15 cellular contexts compared by ENCODE assay signal in the genomic region with DNA sequence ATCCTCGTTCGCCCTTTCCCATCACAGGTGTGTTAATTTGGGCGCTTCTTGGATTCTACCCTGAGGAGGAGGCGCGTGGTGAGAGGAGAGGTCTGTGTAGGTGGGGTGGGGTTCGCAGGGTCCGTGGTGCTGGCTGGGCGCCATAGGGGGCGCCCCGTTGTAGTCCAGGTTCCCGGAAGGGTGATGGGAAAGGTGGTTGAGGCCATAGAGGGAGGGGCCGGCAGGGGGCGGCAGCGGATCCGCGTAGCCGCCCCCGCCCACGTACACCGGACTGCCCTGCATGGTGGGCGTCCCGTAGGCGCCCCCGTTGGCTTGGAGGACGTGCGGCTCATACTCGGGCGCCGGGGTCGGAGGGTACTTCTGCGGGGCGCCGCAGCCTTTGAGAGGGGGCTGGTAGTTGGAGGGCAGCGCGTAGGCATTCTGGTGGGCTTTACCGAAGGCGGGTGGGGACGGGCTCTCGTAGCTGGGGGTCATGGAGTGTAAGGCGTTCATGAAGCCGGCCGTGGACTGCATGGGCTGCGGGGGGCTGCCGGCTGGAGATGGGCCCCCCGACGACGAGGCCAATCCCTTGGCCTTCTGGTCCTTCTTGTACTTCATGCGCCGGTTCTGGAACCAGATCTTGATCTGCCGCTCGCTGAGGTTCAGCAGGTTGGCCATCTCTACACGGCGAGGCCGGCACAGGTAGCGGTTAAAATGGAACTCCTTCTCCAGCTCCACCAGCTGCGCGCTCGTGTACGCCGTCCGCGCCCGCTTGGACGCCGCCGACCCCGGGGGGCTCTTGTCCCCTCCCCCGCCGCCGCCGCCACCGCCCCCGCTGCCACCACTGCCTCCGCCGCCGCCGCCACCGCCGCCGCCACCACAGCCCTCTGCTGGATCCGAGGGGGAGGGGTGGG. TPM values are rescaled to one million over a fixed set of nuclear protein-coding genes. Genes with fewer than 3 reads are reported as not detected.
DNase-seq lines count a peak whose midpoint lies in the region; ATAC-seq and TF ChIP-seq lines count a peak whose summit lies in the region.
"Had no signal": no experiment of that assay in that cellular context is flagged by ENCODE, and none has a peak within 500 bp of the region (broad histone marks: within the 10 kb centered on the region; RNA-seq: fewer than 3 reads in every experiment).

No MANE protein-coding gene starts in this region.

- no peak for ATAC-seq in IMR-90 (ENCODE audit: low read depth)
- ATAC-seq in stimulated activated memory B cell treated with anti-CD40 and anti-IgM and Interleukin-4, amounts not matched to agents 10 μg/mL and 1 μg/mL and 100 μg/mL, for 72 hours = peak; percentile 53
- no peak for ATAC-seq in HG02588 (IDR thresholded peaks at IDR 0.05; ENCODE audit: unreplicated experiment)
- no peak for ATAC-seq in activated CD4-positive, alpha-beta T cell treated with anti-CD3 and anti-CD28 coated beads for 36 hours
- ATAC-seq: GM12878, HCT116 had no signal

- H4K91ac ChIP-seq in IMR-90 (ENCODE audit: insufficient read depth, low read depth, low read length) = peak overlapping the region; percentile 98

- intact Hi-C loops in IMR-90 (cut with micrococcal nuclease) = no loop called here
- intact Hi-C loops in activated CD4-positive, alpha-beta T cell treated with anti-CD3 and anti-CD28 coated beads for 36 hours (cut with DNase I, micrococcal nuclease) = no loop called here

- peak overlapping the region; percentile 79 for H3K9ac ChIP-seq in IMR-90 (ENCODE audit: low read depth, low read length)

- CTCF ChIA-PET in IMR-90 (lab: Yijun Ruan, JAX) = interaction anchor here (1.1 kb wide), 1 partner anchor 64 kb away, joined by 5 read pairs; no protein-coding TSS in a partner anchor
- CTCF ChIA-PET in activated CD4-positive, alpha-beta T cell treated with anti-CD3 and anti-CD28 coated beads for 36 hours (lab: Charles Lee) = no interaction called here

- H2BK15ac ChIP-seq in IMR-90 (ENCODE audit: low read depth, low read length) = peak overlapping the region; percentile 94

- peak overlapping the region; percentile 91 for H2AK9ac ChIP-seq in IMR-90 (replicated peaks; ENCODE audit: low read depth, low read length, poor library complexity)

- TF ChIP-seq RAD21 in IMR-90 (IDR thresholded peaks at IDR 0.05; ENCODE audit: low read length) = peak; percentile 37; the same call in 1 of the 2 replicates

- peak overlapping the region; percentile 99 for H3K23ac ChIP-seq in IMR-90 (ENCODE audit: low read depth, low read length)

- H3K4me3 Mint-ChIP-seq in brain = peak overlapping the region in 4 of 5 experiments; percentile 57 to 78 (median 69)
- H3K4me3 Mint-ChIP-seq in stimulated activated memory B cell treated with anti-CD40 and anti-IgM and Interleukin-4, amounts not matched to agents 10 μg/mL and 1 μg/mL and 100 μg/mL, for 72 hours = no peak overlapping the region
- H3K4me3 Mint-ChIP-seq in activated CD4-positive, alpha-beta T cell treated with anti-CD3 and anti-CD28 coated beads for 36 hours = no peak overlapping the region

- H2BK20ac ChIP-seq in IMR-90 (ENCODE audit: low read depth, low read length) = peak overlapping the region; percentile 93

- peak overlapping the region; percentile 90 for H4K5ac ChIP-seq in IMR-90 (ENCODE audit: low read depth, low read length)

- H3K4ac ChIP-seq in IMR-90 (ENCODE audit: low read depth, low read length) = peak overlapping the region; percentile 98

- peak overlapping the region; percentile 25 for H3K4me3 ChIP-seq in IMR-90 (ENCODE audit: insufficient read depth, low read depth, low read length)
- H3K4me3 ChIP-seq: GM12878 had no signal

- H3K27me3 ChIP-seq in IMR-90 (ENCODE audit: control insufficient read depth, insufficient read depth, low read length) = no peaks in the 10 kb centered on the region

- H3K79me1 ChIP-seq in IMR-90 (ENCODE audit: low read depth in 1 of 2, low read length in 2 of 2) = peaks cover 4 to 20% of the 10 kb centered on the region in 2 experiments; a peak in 2 of 4 replicates

- TF ChIP-seq CTCF in IMR-90 (conservative IDR thresholded peaks at IDR 0.05; ENCODE audit: low read depth, low read length) = peak; percentile 43
- TF ChIP-seq CTCF in brain (conservative IDR thresholded peaks at IDR 0.05) = peak; percentile 20 to 58

- H3K9me3 Mint-ChIP-seq in brain = peaks cover 0 to 3% (median 0%) of the 10 kb centered on the region in 5 experiments
- no peaks in the 10 kb centered on the region for H3K9me3 Mint-ChIP-seq in stimulated activated memory B cell treated with anti-CD40 and anti-IgM and Interleukin-4, amounts not matched to agents 10 μg/mL and 1 μg/mL and 100 μg/mL, for 72 hours
- no peaks in the 10 kb centered on the region for H3K9me3 Mint-ChIP-seq in activated CD4-positive, alpha-beta T cell treated with anti-CD3 and anti-CD28 coated beads for 36 hours (ENCODE audit: low read depth)

- POLR2A ChIA-PET in IMR-90 (lab: Charles Lee; ENCODE audit: unreplicated experiment) = interaction anchor here (0.7 to 1.2 kb wide), 3 partner anchors 13 to 720 kb away, joined by 3 read pairs; no protein-coding TSS in a partner anchor
- POLR2A ChIA-PET in activated CD4-positive, alpha-beta T cell treated with anti-CD3 and anti-CD28 coated beads for 36 hours (lab: Charles Lee) = no interaction called here

- peak overlapping the region in 4 of 5 experiments; percentile 69 to 98 (median 90) for H3K27ac Mint-ChIP-seq in brain
- no peak overlapping the region for H3K27ac Mint-ChIP-seq in stimulated activated memory B cell treated with anti-CD40 and anti-IgM and Interleukin-4, amounts not matched to agents 10 μg/mL and 1 μg/mL and 100 μg/mL, for 72 hours
- H3K27ac Mint-ChIP-seq in activated CD4-positive, alpha-beta T cell treated with anti-CD3 and anti-CD28 coated beads for 36 hours = no peak overlapping the region

- DNase-seq in IMR-90 (peak; percentile 40), iPS-NIHi7 (ENCODE audit: extremely low spot score) (peak; percentile 68), C1 segment of cervical spinal cord (lab: John Stamatoyannopoulos, UW) (no peak)
- DNase-seq in stimulated activated CD4-positive, alpha-beta T cell treated with anti-CD3 and anti-CD28 coated beads, Interleukin-2, amount 100 ng/mL, for 48 hours = no peak
- DNase-seq in activated CD4-positive, alpha-beta T cell treated with anti-CD3 and anti-CD28 coated beads for 36 hours = no peak
- DNase-seq: amniotic stem cell; DMS 273 treated with DMSO at 0.1 percent for 48 hours; NCI-H2171; RPMI8226; stimulated activated naive CD4-positive, alpha-beta T cell treated with Interleukin-2 at 50 U/mL for 16 hours had no signal

- H3K9me3 ChIP-seq in IMR-90 (ENCODE audit: control insufficient read depth, insufficient read depth, low read length) = no peaks in the 10 kb centered on the region

- H2BK5ac ChIP-seq in IMR-90 (ENCODE audit: low read depth, low read length, poor library complexity, severe bottlenecking) = peak overlapping the region; percentile 95

- no TSS peak for BruUV-seq in IMR-90 (replicated peaks; lab: Mats Ljungman, UMichigan)

- H3K56ac ChIP-seq in IMR-90 (ENCODE audit: extremely low read depth, insufficient read depth, low read length) = peak overlapping the region; percentile 88; the same call in 1 of the 2 replicates

- WGBS in IMR-90 (ENCODE audit: extremely low coverage in 2 of 2, insufficient read length in 1 of 2), 2 experiments = 2% methylated on average over 22 of the region's 81 CpGs; no CpG with 5 or more reads in 1 of the 2 experiments

- TF ChIP-seq POLR2A in IMR-90 (IDR thresholded peaks at IDR 0.05; ENCODE audit: low read depth, low read length) = no peak

- H3K4me2 ChIP-seq in IMR-90 (ENCODE audit: low read depth, low read length) = peak overlapping the region; percentile 74

- peak overlapping the region; percentile 80 for H3K18ac ChIP-seq in IMR-90 (ENCODE audit: low read depth, low read length)

- peak overlapping the region; percentile 37 for H2AFZ ChIP-seq in IMR-90 (replicated peaks; ENCODE audit: low read length, poor library complexity)

- peak overlapping the region; percentile 92 for H2AK5ac ChIP-seq in IMR-90 (ENCODE audit: low read depth, low read length)

- H3K4me1 ChIP-seq in IMR-90 (ENCODE audit: control insufficient read depth, insufficient read depth, low read length) = peaks cover 44% of the 10 kb centered on the region

- peak overlapping the region; percentile 96 for H3K14ac ChIP-seq in IMR-90 (replicated peaks; ENCODE audit: low read depth, low read length)

- H3K36me3 Mint-ChIP-seq in brain = no peaks in the 10 kb centered on the region
- no peaks in the 10 kb centered on the region for H3K36me3 Mint-ChIP-seq in stimulated activated memory B cell treated with anti-CD40 and anti-IgM and Interleukin-4, amounts not matched to agents 10 μg/mL and 1 μg/mL and 100 μg/mL, for 72 hours
- H3K36me3 Mint-ChIP-seq in activated CD4-positive, alpha-beta T cell treated with anti-CD3 and anti-CD28 coated beads for 36 hours (ENCODE audit: low read depth) = no peaks in the 10 kb centered on the region

- dilution Hi-C loops in IMR-90 (cut with HindIII; ENCODE audit: low sequenced_read_pairs, unreplicated experiment) = no loop called here

- peak overlapping the region; percentile 63 to 96 for H4K8ac ChIP-seq in IMR-90 (ENCODE audit: low read depth in 2 of 2, low read length in 2 of 2)

- in situ Hi-C loops in IMR-90 (cut with MboI; ENCODE audit: low sequenced_read_pairs) = no loop called here

- H2BK120ac ChIP-seq in IMR-90 (ENCODE audit: low read depth, low read length) = peak overlapping the region; percentile 97

- peaks cover 2% of the 10 kb centered on the region; the same call in 1 of the 2 replicates for H3K9me1 ChIP-seq in IMR-90 (ENCODE audit: insufficient read depth, low read length)

- H3K36me3 ChIP-seq in IMR-90 (ENCODE audit: control insufficient read depth, insufficient read depth, low read length) = peaks cover 33% of the 10 kb centered on the region

- no peaks in the 10 kb centered on the region for H4K20me1 ChIP-seq in IMR-90 (ENCODE audit: insufficient read depth, low read length)

- H3K4me1 Mint-ChIP-seq in brain = peaks cover 67% of the 10 kb centered on the region
- H3K4me1 Mint-ChIP-seq in stimulated activated memory B cell treated with anti-CD40 and anti-IgM and Interleukin-4, amounts not matched to agents 10 μg/mL and 1 μg/mL and 100 μg/mL, for 72 hours = peaks cover 7% of the 10 kb centered on the region
- peaks cover 9% of the 10 kb centered on the region for H3K4me1 Mint-ChIP-seq in activated CD4-positive, alpha-beta T cell treated with anti-CD3 and anti-CD28 coated beads for 36 hours

- H3K27me3 Mint-ChIP-seq in brain = peaks cover 98% of the 10 kb centered on the region
- H3K27me3 Mint-ChIP-seq in stimulated activated memory B cell treated with anti-CD40 and anti-IgM and Interleukin-4, amounts not matched to agents 10 μg/mL and 1 μg/mL and 100 μg/mL, for 72 hours = peaks cover 54% of the 10 kb centered on the region
- H3K27me3 Mint-ChIP-seq in activated CD4-positive, alpha-beta T cell treated with anti-CD3 and anti-CD28 coated beads for 36 hours = peaks cover 16% of the 10 kb centered on the region

- H3K27ac ChIP-seq in IMR-90 (ENCODE audit: insufficient read depth, low read length) = peak overlapping the region; percentile 96

RNA-seq across cellular contexts. Expression of gene HOXB2, which starts 5.7 kb away (rescaled TPM):
- total RNA-seq in IMR-90 (2012; rRNA removed) = 2.7 and 3.1 TPM in 2 replicates
- polyA plus RNA-seq in IMR-90 (2012; rRNA removed) (29.9 and 33.8 TPM in 2 replicates), brain (ENCODE audit: insufficient read depth, low read depth, low replicate concordance) (168 TPM)
- 31.5 and 50.7 TPM in 2 replicates for polyA plus RNA-seq in IMR-90 (2012; cell fraction: cytosol; rRNA removed)
- 69.3 and 123 TPM in 2 replicates for polyA plus RNA-seq in IMR-90 (2012; cell fraction: nucleus; rRNA removed; ENCODE audit: low replicate concordance)
- total RNA-seq in activated CD4-positive, alpha-beta T cell treated with anti-CD3 and anti-CD28 coated beads for 36 hours = 1 to 10 TPM; 2.8 to 3.3 TPM

RNA-seq across cellular contexts. Expression of gene HOXB1, which starts 19.7 kb away (rescaled TPM):
- total RNA-seq in IMR-90 (2012; rRNA removed) = not detected in 2 replicates
- not detected in 2 replicates for polyA plus RNA-seq in IMR-90 (2012; rRNA removed)
- not detected in 2 replicates for polyA plus RNA-seq in IMR-90 (2012; cell fraction: cytosol; rRNA removed)
- polyA plus RNA-seq in IMR-90 (2012; cell fraction: nucleus; rRNA removed; ENCODE audit: low replicate concordance) = 0.05 TPM in 1 of 2 replicates, not detected in the other
- not detected for polyA plus RNA-seq in brain (ENCODE audit: insufficient read depth, low read depth, low replicate concordance)
- not detected for total RNA-seq in activated CD4-positive, alpha-beta T cell treated with anti-CD3 and anti-CD28 coated beads for 36 hours
- total RNA-seq: GM12878 had no signal
- polyA plus RNA-seq: GM12878 had no signal

RNA-seq across cellular contexts. Expression of gene HOXB4, which starts 27.6 kb away (rescaled TPM):
- total RNA-seq in IMR-90 (2012; rRNA removed) = 1.9 and 2.0 TPM in 2 replicates
- polyA plus RNA-seq in IMR-90 (2012; rRNA removed) = 7.8 and 8.5 TPM in 2 replicates
- polyA plus RNA-seq in IMR-90 (2012; cell fraction: cytosol; rRNA removed) = 2.2 and 4.1 TPM in 2 replicates
- polyA plus RNA-seq in IMR-90 (2012; cell fraction: nucleus; rRNA removed; ENCODE audit: low replicate concordance) = 17.8 and 38.5 TPM in 2 replicates
- 30.3 TPM for polyA plus RNA-seq in brain (ENCODE audit: insufficient read depth, low read depth, low replicate concordance)
- total RNA-seq in activated CD4-positive, alpha-beta T cell treated with anti-CD3 and anti-CD28 coated beads for 36 hours = 1 to 10 TPM in 1 of 2 experiments, under 1 TPM in 1; 0.66 to 1.1 TPM

RNA-seq across cellular contexts. Expression of gene HOXB3, which starts 39.5 kb away (rescaled TPM):
- 6.3 and 8.6 TPM in 2 replicates for total RNA-seq in IMR-90 (2012; rRNA removed)
- polyA plus RNA-seq in IMR-90 (2012; rRNA removed) = 59.6 and 76.4 TPM in 2 replicates
- polyA plus RNA-seq in IMR-90 (2012; cell fraction: cytosol; rRNA removed) = 31.9 and 71.7 TPM in 2 replicates
- 383 and 595 TPM in 2 replicates for polyA plus RNA-seq in IMR-90 (2012; cell fraction: nucleus; rRNA removed; ENCODE audit: low replicate concordance)
- 41.6 TPM for polyA plus RNA-seq in brain (ENCODE audit: insufficient read depth, low read depth, low replicate concordance)
- total RNA-seq in activated CD4-positive, alpha-beta T cell treated with anti-CD3 and anti-CD28 coated beads for 36 hours = 1 to 10 TPM in 1 of 2 experiments, under 1 TPM in 1; 0.47 to 1.2 TPM

RNA-seq across cellular contexts. Expression of gene HOXB5, which starts 43.0 kb away (rescaled TPM):
- 0.54 and 0.56 TPM in 2 replicates for total RNA-seq in IMR-90 (2012; rRNA removed)
- polyA plus RNA-seq in IMR-90 (2012; rRNA removed) (18.0 and 18.1 TPM in 2 replicates), brain (ENCODE audit: insufficient read depth, low read depth, low replicate concordance) (234 TPM)
- 19.7 and 32.7 TPM in 2 replicates for polyA plus RNA-seq in IMR-90 (2012; cell fraction: cytosol; rRNA removed)
- 13.4 and 16.5 TPM in 2 replicates for polyA plus RNA-seq in IMR-90 (2012; cell fraction: nucleus; rRNA removed; ENCODE audit: low replicate concordance)
- total RNA-seq in activated CD4-positive, alpha-beta T cell treated with anti-CD3 and anti-CD28 coated beads for 36 hours = not detected
- total RNA-seq: GM12878 had no signal
- polyA plus RNA-seq: GM12878 had no signal

Comparison
In these comparisons a context has a peak if more than half of its experiments do, and no peak if none do; other contexts are left out.
1. DNase-seq: peak in IMR-90 (single experiment) and iPS-NIHi7 (single experiment); none in stimulated activated CD4-positive, alpha-beta T cell treated with anti-CD3 and anti-CD28 coated beads, Interleukin-2, amount 100 ng/mL, for 48 hours (0 of 2), C1 segment of cervical spinal cord (0 of 14) and activated CD4-positive, alpha-beta T cell treated with anti-CD3 and anti-CD28 coated beads for 36 hours (single experiment).
2. H3K27ac Mint-ChIP-seq: peak in brain (4 of 5); none in stimulated activated memory B cell treated with anti-CD40 and anti-IgM and Interleukin-4, amounts not matched to agents 10 μg/mL and 1 μg/mL and 100 μg/mL, for 72 hours (single experiment) and activated CD4-positive, alpha-beta T cell treated with anti-CD3 and anti-CD28 coated beads for 36 hours (single experiment).
3. H3K4me3 Mint-ChIP-seq: peak in brain (4 of 5); none in stimulated activated memory B cell treated with anti-CD40 and anti-IgM and Interleukin-4, amounts not matched to agents 10 μg/mL and 1 μg/mL and 100 μg/mL, for 72 hours (single experiment) and activated CD4-positive, alpha-beta T cell treated with anti-CD3 and anti-CD28 coated beads for 36 hours (single experiment).